ENCODE assay signal across 15 cellular contexts in genomic region chr18:3832211-3832610, GRCh38.
"Had no signal": no experiment of that assay in that cellular context is flagged by ENCODE, and none has a peak within 500 bp of the region (broad histone marks: within the 10 kb centered on the region; RNA-seq: fewer than 3 reads in every experiment).

No MANE protein-coding gene starts in this region.

- DNase-seq: activated CD4-positive, alpha-beta T cell treated with anti-CD3 and anti-CD28 coated beads, Interleukin-2, amount 50 U/mL, for 1 hour; activated CD8-positive, alpha-beta memory T cell treated with anti-CD3 and anti-CD28 coated beads for 24 hours; activated naive CD4-positive, alpha-beta T cell; activated naive CD8-positive, alpha-beta T cell treated with anti-CD3 and anti-CD28 coated beads, Interleukin-2, amount 10 ng/mL, durations not matched to agents 7 days and 5 days; anterior cingulate cortex; effector CD8-positive, alpha-beta T cell; esophagus squamous epithelium; hippocampal formation; mesenchymal stem cell; posterior cingulate gyrus; upper lobe of right lung had no signal

- H3K27me3 ChIP-seq: esophagus squamous epithelium, upper lobe of right lung had no signal

- H3K4me1 ChIP-seq: esophagus squamous epithelium, upper lobe of right lung had no signal

- ATAC-seq: natural killer cell treated with Interleukin-12 subunit alpha and Interleukin-12 subunit beta and Interleukin-15 and Interleukin-18, amount 100 ng/mL, for 72 hours; stimulated activated effector memory CD8-positive, alpha-beta T cell treated with anti-CD3 and anti-CD28 coated beads, Interleukin-12 subunit alpha, Interleukin-12 subunit beta, amount 100 ng/mL, for 72 hours; upper lobe of right lung had no signal

- H3K4me3 ChIP-seq: esophagus squamous epithelium, thoracic aorta, upper lobe of right lung had no signal

- H3K27me3 Mint-ChIP-seq: activated naive CD8-positive, alpha-beta T cell treated with anti-CD3 and anti-CD28 coated beads, Interleukin-2, amount 10 ng/mL, durations not matched to agents 7 days and 5 days had no signal

- H3K9me3 Mint-ChIP-seq: activated naive CD8-positive, alpha-beta T cell treated with anti-CD3 and anti-CD28 coated beads, Interleukin-2, amount 10 ng/mL, durations not matched to agents 7 days and 5 days; activated T-helper 1 cell treated with anti-CD3 and anti-CD28 coated beads, Interleukin-12 subunit alpha, Interleukin-12 subunit beta, Interleukin-2, Interleukin-4 antibody, amounts not matched to agents 30 ng/mL and 10 ng/mL and 1 ng/mL, durations not matched to agents 14 hours and 24 hours and 36 hours; natural killer cell treated with Interleukin-12 subunit alpha and Interleukin-12 subunit beta and Interleukin-15 and Interleukin-18, amount 100 ng/mL, for 72 hours; stimulated activated effector memory CD8-positive, alpha-beta T cell treated with anti-CD3 and anti-CD28 coated beads, Interleukin-12 subunit alpha, Interleukin-12 subunit beta, amount 100 ng/mL, for 72 hours had no signal

- H3K27ac Mint-ChIP-seq: activated naive CD8-positive, alpha-beta T cell treated with anti-CD3 and anti-CD28 coated beads, Interleukin-2, amount 10 ng/mL, durations not matched to agents 7 days and 5 days; activated T-helper 1 cell treated with anti-CD3 and anti-CD28 coated beads, Interleukin-12 subunit alpha, Interleukin-12 subunit beta, Interleukin-2, Interleukin-4 antibody, amounts not matched to agents 30 ng/mL and 10 ng/mL and 1 ng/mL, durations not matched to agents 14 hours and 24 hours and 36 hours; natural killer cell treated with Interleukin-12 subunit alpha and Interleukin-12 subunit beta and Interleukin-15 and Interleukin-18, amount 100 ng/mL, for 72 hours; stimulated activated effector memory CD8-positive, alpha-beta T cell treated with anti-CD3 and anti-CD28 coated beads, Interleukin-12 subunit alpha, Interleukin-12 subunit beta, amount 100 ng/mL, for 72 hours had no signal

- H3K4me1 Mint-ChIP-seq: activated naive CD8-positive, alpha-beta T cell treated with anti-CD3 and anti-CD28 coated beads, Interleukin-2, amount 10 ng/mL, durations not matched to agents 7 days and 5 days; stimulated activated effector memory CD8-positive, alpha-beta T cell treated with anti-CD3 and anti-CD28 coated beads, Interleukin-12 subunit alpha, Interleukin-12 subunit beta, amount 100 ng/mL, for 72 hours had no signal

- H3K36me3 ChIP-seq: esophagus squamous epithelium, thoracic aorta, upper lobe of right lung had no signal

- H3K27ac ChIP-seq: esophagus squamous epithelium, thoracic aorta, upper lobe of right lung had no signal

- H3K36me3 Mint-ChIP-seq: activated naive CD8-positive, alpha-beta T cell treated with anti-CD3 and anti-CD28 coated beads, Interleukin-2, amount 10 ng/mL, durations not matched to agents 7 days and 5 days; natural killer cell treated with Interleukin-12 subunit alpha and Interleukin-12 subunit beta and Interleukin-15 and Interleukin-18, amount 100 ng/mL, for 72 hours; stimulated activated effector memory CD8-positive, alpha-beta T cell treated with anti-CD3 and anti-CD28 coated beads, Interleukin-12 subunit alpha, Interleukin-12 subunit beta, amount 100 ng/mL, for 72 hours had no signal

- H3K4me3 Mint-ChIP-seq: activated naive CD8-positive, alpha-beta T cell treated with anti-CD3 and anti-CD28 coated beads, Interleukin-2, amount 10 ng/mL, durations not matched to agents 7 days and 5 days; activated T-helper 1 cell treated with anti-CD3 and anti-CD28 coated beads, Interleukin-12 subunit alpha, Interleukin-12 subunit beta, Interleukin-2, Interleukin-4 antibody, amounts not matched to agents 30 ng/mL and 10 ng/mL and 1 ng/mL, durations not matched to agents 14 hours and 24 hours and 36 hours; natural killer cell treated with Interleukin-12 subunit alpha and Interleukin-12 subunit beta and Interleukin-15 and Interleukin-18, amount 100 ng/mL, for 72 hours; stimulated activated effector memory CD8-positive, alpha-beta T cell treated with anti-CD3 and anti-CD28 coated beads, Interleukin-12 subunit alpha, Interleukin-12 subunit beta, amount 100 ng/mL, for 72 hours had no signal
